8 cellular contexts compared by ENCODE assay signal in the genomic region with DNA sequence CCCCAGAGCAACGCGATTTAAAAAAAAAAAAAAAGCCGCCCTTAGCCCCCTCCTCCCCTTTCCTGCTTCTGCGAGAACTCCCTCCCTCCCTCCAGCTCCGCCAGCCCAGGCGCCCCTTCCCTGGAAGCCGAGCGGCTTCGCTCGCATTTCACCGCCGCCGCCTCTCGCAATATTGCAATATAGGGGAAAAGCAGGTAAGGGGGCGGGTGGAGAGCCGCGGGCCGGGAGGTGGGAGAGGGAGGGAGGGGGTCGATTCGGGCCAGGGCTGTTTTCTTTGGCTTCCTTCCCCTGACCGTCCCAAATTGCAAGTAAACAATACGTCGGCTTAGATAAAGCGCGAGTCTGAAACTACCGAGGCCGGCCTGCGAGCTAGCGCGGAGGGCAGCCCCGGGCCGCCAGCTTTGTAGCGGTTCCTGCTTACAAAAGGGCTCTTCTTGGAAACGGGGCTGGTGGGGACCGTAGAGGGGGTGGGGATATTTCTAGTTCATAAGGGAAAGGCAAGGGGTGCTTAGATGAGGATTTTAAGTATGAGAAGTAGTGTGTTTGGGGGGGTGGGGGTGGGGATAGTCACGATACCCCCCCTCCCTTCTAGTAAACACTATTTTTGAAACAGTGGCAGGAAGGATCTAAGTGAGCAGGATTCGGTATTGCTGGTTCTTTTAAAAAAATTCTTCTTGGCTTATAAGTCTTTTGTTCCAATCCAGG. TPM values are rescaled to one million over a fixed set of nuclear protein-coding genes. Genes with fewer than 3 reads are reported as not detected.
DNase-seq lines count a peak whose midpoint lies in the region; ATAC-seq, FAIRE-seq and TF ChIP-seq lines count a peak whose summit lies in the region.

No MANE protein-coding gene starts in this region.

- H3K27ac ChIP-seq in A549: peak overlapping the region; percentile 97 to 98
- H3K27ac ChIP-seq in muscle layer of colon (ENCODE audit: low read depth, low read length): peak overlapping the region; percentile 93
- H3K27ac ChIP-seq in thymus (ENCODE audit: low read depth): peak overlapping the region; percentile 84

- CTCF ChIA-PET in A549 (lab: Yijun Ruan, JAX): interaction anchor here (1.0 kb wide), 1 partner anchor 25 kb away, joined by 3 read pairs; no protein-coding TSS in a partner anchor

- no peak for FAIRE-seq in A549 (lab: Jason Lieb, UNC)

- in situ Hi-C loops in GM13976 (cut with MboI; ENCODE audit: low sequenced_read_pairs, unreplicated experiment): no loop called here

- H3K27me3 ChIP-seq in muscle layer of colon (ENCODE audit: control insufficient read depth in 1 of 2, insufficient read depth in 2 of 2, low read length in 2 of 2) (no peaks in the 10 kb centered on the region), thymus (ENCODE audit: control insufficient read depth, insufficient read depth) (peaks cover 7% of the 10 kb centered on the region)

- TF ChIP-seq RAD21 in A549 (conservative IDR thresholded peaks at IDR 0.05 in 1 of 2, IDR thresholded peaks at IDR 0.05 in 1 of 2): no peak

- no peak for TF ChIP-seq POLR2A in A549 (IDR thresholded peaks at IDR 0.05; ENCODE audit: low read length)

- TF ChIP-seq EP300 in A549 (IDR thresholded peaks at IDR 0.05): no peak

- H3K4me1 ChIP-seq in A549 (peaks cover 17% of the 10 kb centered on the region; the same call in 2 of the 3 replicates), muscle layer of colon (ENCODE audit: insufficient read depth, low read length) (peaks cover 24% of the 10 kb centered on the region), thymus (ENCODE audit: control insufficient read depth, insufficient read depth, low read length) (peaks cover 11% of the 10 kb centered on the region)

- peak overlapping the region; percentile 82 for H3K9ac ChIP-seq in muscle layer of colon (ENCODE audit: low read length)

- peak in 1 of 2 experiments; percentile 21 for DNase-seq in A549 (ENCODE audit: low read depth in 1 of 2, low spot score in 1 of 2)
- peak; percentile 58 for DNase-seq in GM13976 (ENCODE audit: low spot score)
- peak; percentile 74 for DNase-seq in NCI-H82 (lab: John Stamatoyannopoulos, UW)
- peak; percentile 15 for DNase-seq in activated T-helper 1 cell treated with Interleukin-2 at 50 U/mL for 16 hours (ENCODE audit: low read depth)
- DNase-seq in fibroblast of gingiva (ENCODE audit: low read depth): peak; percentile 47

- peak overlapping the region; percentile 90 for H3K4me3 ChIP-seq in A549
- peak overlapping the region; percentile 80 to 97 for H3K4me3 ChIP-seq in muscle layer of colon (ENCODE audit: low read depth in 1 of 2, low read length in 2 of 2)
- H3K4me3 ChIP-seq in thymus (ENCODE audit: low read length): peak overlapping the region; percentile 84

- no peaks in the 10 kb centered on the region for H3K36me3 ChIP-seq in muscle layer of colon (ENCODE audit: insufficient read depth, low read length)
- H3K36me3 ChIP-seq in thymus (ENCODE audit: control insufficient read depth, insufficient read depth): no peaks in the 10 kb centered on the region

- H3K9me3 ChIP-seq in A549 (no peaks in the 10 kb centered on the region), muscle layer of colon (ENCODE audit: low read length) (no peaks in the 10 kb centered on the region), thymus (ENCODE audit: control insufficient read depth) (peaks cover 1% of the 10 kb centered on the region)

- ATAC-seq in A549 (peak; percentile 6 to 17; a peak in 5 of 6 replicates), HG02884 (IDR thresholded peaks at IDR 0.05; ENCODE audit: unreplicated experiment) (no peak)

- H3K4me2 ChIP-seq in A549: peak overlapping the region; percentile 95

- POLR2A ChIA-PET in A549 (lab: Yijun Ruan, JAX): interaction anchor here (0.6 to 1.7 kb wide), 6 partner anchors 13 to 959 kb away, joined by 3 to 5 read pairs (median 4); no protein-coding TSS in a partner anchor

- WGBS in A549 (ENCODE audit: missing lambda C conversion rate): 0% methylated on average over 7 of the region's 37 CpGs
- under 1% methylated on average over 37 of the region's 37 CpGs for WGBS in thymus

- TF ChIP-seq CTCF in A549 (IDR thresholded peaks at IDR 0.05) (no peak), GM13976 (IDR thresholded peaks at IDR 0.05; ENCODE audit: borderline replicate concordance, control extremely low read depth, extremely low read depth, insufficient read depth, missing control alignments) (no peak)

TF ChIP-seq in A549, 52 proteins besides CTCF, POLR2A, EP300 and RAD21:
- TF ChIP-seq, protein P1, sequence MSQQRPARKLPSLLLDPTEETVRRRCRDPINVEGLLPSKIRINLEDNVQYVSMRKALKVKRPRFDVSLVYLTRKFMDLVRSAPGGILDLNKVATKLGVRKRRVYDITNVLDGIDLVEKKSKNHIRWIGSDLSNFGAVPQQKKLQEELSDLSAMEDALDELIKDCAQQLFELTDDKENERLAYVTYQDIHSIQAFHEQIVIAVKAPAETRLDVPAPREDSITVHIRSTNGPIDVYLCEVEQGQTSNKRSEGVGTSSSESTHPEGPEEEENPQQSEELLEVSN (IDR thresholded peaks at IDR 0.05; ENCODE audit: borderline replicate concordance, low read depth): no peak
- TF ChIP-seq SMC3 (IDR thresholded peaks at IDR 0.05): 0 out of 3 replicates have a peak, but pooled peaks have one; percentile 2
- TF ChIP-seq RARB (CRISPR knock-in tag; IDR thresholded peaks at IDR 0.05): no peak
- TF ChIP-seq CHD2 (IDR thresholded peaks at IDR 0.05; ENCODE audit: low read length, partially characterized antibody): no peak
- TF ChIP-seq, protein P2, sequence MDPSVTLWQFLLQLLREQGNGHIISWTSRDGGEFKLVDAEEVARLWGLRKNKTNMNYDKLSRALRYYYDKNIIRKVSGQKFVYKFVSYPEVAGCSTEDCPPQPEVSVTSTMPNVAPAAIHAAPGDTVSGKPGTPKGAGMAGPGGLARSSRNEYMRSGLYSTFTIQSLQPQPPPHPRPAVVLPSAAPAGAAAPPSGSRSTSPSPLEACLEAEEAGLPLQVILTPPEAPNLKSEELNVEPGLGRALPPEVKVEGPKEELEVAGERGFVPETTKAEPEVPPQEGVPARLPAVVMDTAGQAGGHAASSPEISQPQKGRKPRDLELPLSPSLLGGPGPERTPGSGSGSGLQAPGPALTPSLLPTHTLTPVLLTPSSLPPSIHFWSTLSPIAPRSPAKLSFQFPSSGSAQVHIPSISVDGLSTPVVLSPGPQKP (IDR thresholded peaks at IDR 0.05; ENCODE audit: low read depth, low read length): no peak
- TF ChIP-seq, protein P3, sequence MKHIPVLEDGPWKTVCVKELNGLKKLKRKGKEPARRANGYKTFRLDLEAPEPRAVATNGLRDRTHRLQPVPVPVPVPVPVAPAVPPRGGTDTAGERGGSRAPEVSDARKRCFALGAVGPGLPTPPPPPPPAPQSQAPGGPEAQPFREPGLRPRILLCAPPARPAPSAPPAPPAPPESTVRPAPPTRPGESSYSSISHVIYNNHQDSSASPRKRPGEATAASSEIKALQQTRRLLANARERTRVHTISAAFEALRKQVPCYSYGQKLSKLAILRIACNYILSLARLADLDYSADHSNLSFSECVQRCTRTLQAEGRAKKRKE (CRISPR knock-in tag; IDR thresholded peaks at IDR 0.05; ENCODE audit: low read depth): no peak
- no peak for TF ChIP-seq BHLHE40 (IDR thresholded peaks at IDR 0.05; ENCODE audit: low read depth, low read length)
TF ChIP-seq in A549: peak in this region for 1.

RNA-seq across cellular contexts. Expression of a gene that starts 0.5 kb away (rescaled TPM):
- 64.3 and 68.9 TPM in 2 replicates for polyA plus RNA-seq in A549 (2011; rRNA removed)
- 41.3 and 57.4 TPM in 2 replicates for polyA plus RNA-seq in A549 (2012; cell fraction: cytosol; rRNA removed)
- polyA plus RNA-seq in A549 (2012; cell fraction: nucleus; rRNA removed): 37.2 and 37.3 TPM in 2 replicates
- 54.1 to 62.2 TPM (median 54.7 TPM) in 3 replicates for polyA plus RNA-seq in A549 (2017; fragmentation: RNase III; extraction: RNeasy Plus Mini Kit Qiagen cat#74134 plus additional on column Dnase treatment)
- 24.3 and 27.4 TPM in 2 replicates for polyA minus RNA-seq in A549 (2011; rRNA and poly(A)+ RNA removed)
- polyA plus RNA-seq in thymus: 57.0 TPM
